ENCODE assay signal across 14 cellular contexts in the genomic region with DNA sequence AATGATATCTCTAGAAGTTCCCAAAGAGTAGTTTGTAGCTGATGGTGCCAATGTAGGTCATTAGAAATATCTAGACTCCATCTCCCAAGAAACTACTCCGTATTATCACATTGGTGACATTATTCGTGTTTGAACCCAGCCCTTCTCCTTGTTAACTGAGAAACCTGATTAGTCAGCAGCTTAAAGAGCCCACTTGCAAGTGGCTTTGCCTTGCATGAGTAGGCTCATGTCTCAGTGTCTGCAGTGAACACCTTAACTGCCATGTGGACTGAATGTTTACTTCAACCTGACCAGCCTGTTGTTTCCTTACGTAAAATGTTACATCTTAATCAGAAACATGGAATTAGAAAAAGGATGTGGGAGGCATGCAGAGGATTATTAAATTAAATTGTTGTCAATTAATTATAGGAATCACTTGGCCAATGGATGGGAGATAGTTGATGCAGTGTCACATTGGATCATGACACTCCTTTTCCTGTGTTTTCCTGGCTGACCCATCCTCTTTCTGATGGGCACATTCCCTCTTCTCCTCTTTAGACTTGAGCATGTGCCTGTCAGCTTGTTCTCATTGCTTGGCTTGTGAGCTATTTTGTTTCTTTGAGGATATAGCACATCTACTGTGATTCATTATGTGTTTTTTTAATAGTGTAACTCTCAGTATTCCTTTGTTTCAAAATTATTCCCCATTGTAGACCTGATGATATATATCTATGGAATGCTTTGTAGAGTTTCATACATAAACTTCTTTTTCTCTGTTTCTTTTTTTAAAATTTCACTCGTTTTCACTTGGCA. TPM values are rescaled to one million over a fixed set of nuclear protein-coding genes. Genes with fewer than 3 reads are reported as not detected.
DNase-seq lines count a peak whose midpoint lies in the region; ATAC-seq, FAIRE-seq and TF ChIP-seq lines count a peak whose summit lies in the region.
"Had no signal": no experiment of that assay in that cellular context is flagged by ENCODE, and none has a peak within 500 bp of the region (broad histone marks: within the 10 kb centered on the region; RNA-seq: fewer than 3 reads in every experiment).

No MANE protein-coding gene starts in this region.

- H3K9ac ChIP-seq in K562 (ENCODE audit: insufficient read depth in 1 of 2, low read depth in 2 of 2, low read length in 2 of 2) = no peak overlapping the region

- no peak overlapping the region for H3K4me2 ChIP-seq in K562 (ENCODE audit: insufficient read depth, low read length)

- POLR2A ChIA-PET in K562 (lab: Yijun Ruan, JAX) = interaction anchor here (0.8 to 2.0 kb wide), 7 partner anchors 9 to 115 kb away, joined by 3 to 7 read pairs (median 4); a partner anchor contains a TSS

- no peak for FAIRE-seq in K562 (lab: Jason Lieb, UNC)
- FAIRE-seq: HepG2, keratinocyte had no signal

- TF ChIP-seq EP300 in K562 (IDR thresholded peaks at IDR 0.05; ENCODE audit: low read length) = no peak

- peaks cover 37% of the 10 kb centered on the region for H3K79me2 ChIP-seq in K562 (ENCODE audit: control insufficient read depth, insufficient read depth, low read length)

- no peaks in the 10 kb centered on the region for H3K27me3 Mint-ChIP-seq in Calu3 (ENCODE audit: unreplicated experiment)
- H3K27me3 Mint-ChIP-seq: activated naive CD4-positive, alpha-beta T cell treated with anti-CD3 and anti-CD28 coated beads, Interleukin-2, amount 10 ng/mL, durations not matched to agents 7 days and 5 days; naive B cell had no signal

- H2AFZ ChIP-seq in K562 (ENCODE audit: low read depth, low read length) = no peak overlapping the region

- CTCF ChIA-PET in Calu3 (lab: Charles Lee) (interaction anchor here (1.2 kb wide), 2 partner anchors 9 to 20 kb away, joined by 4 to 6 read pairs; no protein-coding TSS in a partner anchor), K562 (lab: Yijun Ruan, JAX; ENCODE audit: low intra/inter-chr PET ratio) (no interaction called here)

- no peaks in the 10 kb centered on the region for H3K36me3 Mint-ChIP-seq in Calu3 (ENCODE audit: insufficient read depth, unreplicated experiment)
- H3K36me3 Mint-ChIP-seq: naive B cell had no signal

- no peak overlapping the region for H3K4me3 Mint-ChIP-seq in Calu3 (ENCODE audit: low read depth, unreplicated experiment)
- H3K4me3 Mint-ChIP-seq: activated naive CD4-positive, alpha-beta T cell treated with anti-CD3 and anti-CD28 coated beads, Interleukin-2, amount 10 ng/mL, durations not matched to agents 7 days and 5 days; naive B cell had no signal

- H3K9me3 ChIP-seq in K562 (replicated peaks; ENCODE audit: control insufficient read depth, insufficient read depth, low read depth, low read length) = no peaks in the 10 kb centered on the region

- no peak for ATAC-seq in K562
- no peak for ATAC-seq in HG03432 (IDR thresholded peaks at IDR 0.05; ENCODE audit: unreplicated experiment)
- no peak for ATAC-seq in GM21423 (IDR thresholded peaks at IDR 0.05; ENCODE audit: unreplicated experiment)
- ATAC-seq: HepG2 had no signal

- no peak for TF ChIP-seq RAD21 in K562 (CRISPR knock-in tag; conservative IDR thresholded peaks at IDR 0.05 in 1 of 2, IDR thresholded peaks at IDR 0.05 in 1 of 2)

- no peak overlapping the region for H3K4me3 ChIP-seq in K562

- H3K27ac Mint-ChIP-seq in Calu3 (ENCODE audit: unreplicated experiment) = peak overlapping the region; percentile 42
- H3K27ac Mint-ChIP-seq: activated naive CD4-positive, alpha-beta T cell treated with anti-CD3 and anti-CD28 coated beads, Interleukin-2, amount 10 ng/mL, durations not matched to agents 7 days and 5 days had no signal

- BruUV-seq in Calu3 (replicated peaks; lab: Mats Ljungman, UMichigan) (no TSS peak), K562 (replicated peaks; lab: Mats Ljungman, UMichigan) (no TSS peak)

- H3K27ac ChIP-seq in K562 (ENCODE audit: extremely low read depth, low read depth, low read length) = no peak overlapping the region

- in situ Hi-C loops in K562 (cut with MboI) = no loop called here

- H3K4me1 Mint-ChIP-seq in Calu3 (ENCODE audit: low read depth, unreplicated experiment) = peaks cover 23% of the 10 kb centered on the region

- no peak for DNase-seq in Calu3
- DNase-seq in HS-5 (ENCODE audit: low read depth) = peak; percentile 42
- no peak for DNase-seq in K562 (ENCODE audit: extremely low read depth in 1 of 4, low spot score in 3 of 4)
- DNase-seq in kidney glomerular epithelial cell (lab: John Stamatoyannopoulos, UW) = peak; percentile 43
- no peak for DNase-seq in NCI-H2081 treated with DMSO at 0.1 percent for 48 hours (lab: John Stamatoyannopoulos, UW)
- DNase-seq in mesenteric fat pad (ENCODE audit: low spot score) = no peak
- DNase-seq: activated naive CD4-positive, alpha-beta T cell treated with anti-CD3 and anti-CD28 coated beads, Interleukin-2, amount 10 ng/mL, durations not matched to agents 7 days and 5 days; C1 segment of cervical spinal cord; naive B cell; SIG-M5 had no signal

- no peaks in the 10 kb centered on the region for H3K27me3 ChIP-seq in K562 (ENCODE audit: control insufficient read depth in 2 of 2, insufficient read depth in 2 of 2, low read length in 2 of 2)

- H4K20me1 ChIP-seq in K562 (replicated peaks; ENCODE audit: control insufficient read depth, insufficient read depth, low read length) = peaks cover 4% of the 10 kb centered on the region; the same call in 1 of the 2 replicates

- intact Hi-C loops in Calu3 (cut with micrococcal nuclease; ENCODE audit: unreplicated experiment) = no loop called here
- intact Hi-C loops in K562 (cut with micrococcal nuclease) = no loop called here

- TF ChIP-seq POLR2A in K562 (conservative IDR thresholded peaks at IDR 0.05) = no peak

- TF ChIP-seq CTCF in Calu3 (IDR thresholded peaks at IDR 0.05; ENCODE audit: unreplicated experiment) (no peak), K562 (IDR thresholded peaks at IDR 0.05 in 2 of 3, conservative IDR thresholded peaks at IDR 0.05 in 1 of 3; ENCODE audit: insufficient read depth in 2 of 3, low read depth in 1 of 3, low read length in 3 of 3) (no peak)

- H3K4me1 ChIP-seq in K562 (replicated peaks in 1 of 2; ENCODE audit: control insufficient read depth in 2 of 2, insufficient read depth in 2 of 2, low read length in 2 of 2) = no peaks in the 10 kb centered on the region

- no peaks in the 10 kb centered on the region for H3K36me3 ChIP-seq in K562 (ENCODE audit: control insufficient read depth, insufficient read depth, low read length)

- H3K9me3 Mint-ChIP-seq in Calu3 (ENCODE audit: low read depth, unreplicated experiment) = peaks cover 4% of the 10 kb centered on the region
- H3K9me3 Mint-ChIP-seq: activated naive CD4-positive, alpha-beta T cell treated with anti-CD3 and anti-CD28 coated beads, Interleukin-2, amount 10 ng/mL, durations not matched to agents 7 days and 5 days had no signal

- 59% methylated on average over 4 of the region's 4 CpGs for WGBS in K562 (ENCODE audit: insufficient coverage, low coverage, missing lambda C conversion rate)

- H3K9me1 ChIP-seq in K562 (ENCODE audit: control insufficient read depth, insufficient read depth, low read length) = no peaks in the 10 kb centered on the region

TF ChIP-seq in K562, 482 proteins besides CTCF, POLR2A, EP300 and RAD21 (continues in another document):
- TF ChIP-seq, protein P1, sequence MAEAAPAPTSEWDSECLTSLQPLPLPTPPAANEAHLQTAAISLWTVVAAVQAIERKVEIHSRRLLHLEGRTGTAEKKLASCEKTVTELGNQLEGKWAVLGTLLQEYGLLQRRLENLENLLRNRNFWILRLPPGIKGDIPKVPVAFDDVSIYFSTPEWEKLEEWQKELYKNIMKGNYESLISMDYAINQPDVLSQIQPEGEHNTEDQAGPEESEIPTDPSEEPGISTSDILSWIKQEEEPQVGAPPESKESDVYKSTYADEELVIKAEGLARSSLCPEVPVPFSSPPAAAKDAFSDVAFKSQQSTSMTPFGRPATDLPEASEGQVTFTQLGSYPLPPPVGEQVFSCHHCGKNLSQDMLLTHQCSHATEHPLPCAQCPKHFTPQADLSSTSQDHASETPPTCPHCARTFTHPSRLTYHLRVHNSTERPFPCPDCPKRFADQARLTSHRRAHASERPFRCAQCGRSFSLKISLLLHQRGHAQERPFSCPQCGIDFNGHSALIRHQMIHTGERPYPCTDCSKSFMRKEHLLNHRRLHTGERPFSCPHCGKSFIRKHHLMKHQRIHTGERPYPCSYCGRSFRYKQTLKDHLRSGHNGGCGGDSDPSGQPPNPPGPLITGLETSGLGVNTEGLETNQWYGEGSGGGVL (CRISPR knock-in tag; IDR thresholded peaks at IDR 0.05) = no peak
- no peak for TF ChIP-seq RBM39 (optimal IDR thresholded peaks at IDR 0.05; ENCODE audit: low read depth, low read length)
- TF ChIP-seq C11orf30 (IDR thresholded peaks at IDR 0.05; ENCODE audit: low read depth) = peak; percentile 52
- no peak for TF ChIP-seq NEUROD1 (IDR thresholded peaks at IDR 0.05; ENCODE audit: borderline replicate concordance, low read depth, low read length, partially characterized antibody)

RNA-seq across cellular contexts. Expression of a gene that starts 18.0 kb away (rescaled TPM):
- total RNA-seq in Calu3 (2022) (60.7 and 66.4 TPM in 2 replicates), K562 (2014; rRNA removed) (44.8 and 44.9 TPM in 2 replicates), K562 (2014; rRNA removed; fragmentation: Illumina TruSeq; extraction: Trizol) (64.4 and 74.5 TPM in 2 replicates), K562 (2015; rRNA removed; fragmentation: Illumina TruSeq; extraction: Trizol) (54.4 and 56.9 TPM in 2 replicates), K562 (2021) (42.2 and 43.4 TPM in 2 replicates), mesenteric fat pad (37.1 TPM)
- total RNA-seq in K562 (2011; cell fraction: chromatin; rRNA removed; ENCODE audit: low replicate concordance) = 16.8 and 25.1 TPM in 2 replicates
- total RNA-seq in K562 (2011; cell fraction: nucleolus; rRNA removed) = 19.8 and 22.5 TPM in 2 replicates
- 30.4 and 45.0 TPM in 2 replicates for total RNA-seq in K562 (2011; cell fraction: nucleoplasm; rRNA removed)
- polyA plus RNA-seq in K562 (2011; rRNA removed) (60.7 and 77.4 TPM in 2 replicates), K562 (2014; fragmentation: Illumina TruSeq; extraction: Trizol) (50.8 and 53.5 TPM in 2 replicates), K562 (2014; fragmentation: Nextera tagmentation; extraction: Ambion mirVana) (10 to 100 TPM; 79.6 to 90.0 TPM), K562 (2014; rRNA removed) (52.9 and 57.6 TPM in 2 replicates)
- 18.7 and 41.1 TPM in 2 replicates for polyA plus RNA-seq in K562 (2011; cell fraction: cytosol; rRNA removed)
- polyA plus RNA-seq in K562 (2011; cell fraction: nucleus; rRNA removed) = 14.4 and 34.3 TPM in 2 replicates
- 38.4 and 42.2 TPM in 2 replicates for polyA plus RNA-seq in K562 (2012)
- polyA minus RNA-seq in K562 (2011; rRNA and poly(A)+ RNA removed) = 37.0 and 57.7 TPM in 2 replicates
- polyA minus RNA-seq in K562 (2011; cell fraction: cytosol; rRNA and poly(A)+ RNA removed) = 14.0 and 14.7 TPM in 2 replicates
- 11.0 and 27.9 TPM in 2 replicates for polyA minus RNA-seq in K562 (2011; cell fraction: nucleus; rRNA and poly(A)+ RNA removed)

Comparison
In these comparisons a context has a peak if more than half of its experiments do, and no peak if none do; other contexts are left out.
1. DNase-seq: peak in HS-5 (single experiment) and kidney glomerular epithelial cell (single experiment); none in Calu3 (single experiment), K562 (0 of 4), NCI-H2081 treated with DMSO at 0.1 percent for 48 hours (single experiment) and mesenteric fat pad (single experiment).